1 cellular context compared by ENCODE assay signal in the genomic region with DNA sequence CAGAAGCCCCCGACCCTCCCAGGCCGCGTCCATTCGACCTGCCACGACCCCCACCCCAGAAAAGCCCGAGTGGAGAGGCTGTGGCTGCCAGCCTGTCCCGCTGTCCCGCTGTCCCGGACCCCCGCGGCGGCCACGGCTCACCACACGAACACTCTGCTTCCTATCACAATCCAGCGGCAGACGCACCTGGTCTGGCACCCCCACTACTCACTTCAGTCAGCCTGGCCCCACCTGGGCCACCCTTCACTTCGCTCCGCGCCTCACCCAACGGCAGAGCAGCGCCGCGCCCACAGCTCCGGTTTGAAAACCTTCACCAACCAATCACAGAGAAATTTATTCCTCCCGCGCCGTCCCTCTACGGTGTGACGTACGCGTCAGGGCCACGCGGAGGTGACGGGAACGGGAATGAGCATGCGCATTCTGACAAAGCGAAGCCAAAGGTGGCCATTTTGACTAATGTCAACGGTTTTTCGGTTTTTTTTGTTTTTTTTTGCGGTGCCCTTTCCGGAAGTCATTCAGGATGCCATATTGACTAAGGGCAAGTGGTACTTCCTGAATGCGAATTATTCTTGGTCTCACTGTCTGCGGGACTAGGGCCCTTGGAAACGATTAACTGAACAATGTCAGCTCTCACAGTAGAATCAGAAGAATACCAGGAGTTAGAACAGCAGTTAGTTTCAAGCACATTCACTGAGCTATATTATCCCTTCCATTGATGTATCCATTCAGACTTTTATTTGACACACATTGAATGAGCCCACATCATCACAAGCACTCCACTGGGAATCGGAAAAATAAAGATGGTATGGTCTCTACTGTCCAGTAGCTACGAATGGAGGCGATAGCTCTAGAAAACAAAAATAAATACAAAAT.
A peak's percentile ranks its signal among the peaks of the same experiment; 100 is the strongest.
TF ChIP-seq lines count a peak whose summit lies in the region.

A gene with protein sequence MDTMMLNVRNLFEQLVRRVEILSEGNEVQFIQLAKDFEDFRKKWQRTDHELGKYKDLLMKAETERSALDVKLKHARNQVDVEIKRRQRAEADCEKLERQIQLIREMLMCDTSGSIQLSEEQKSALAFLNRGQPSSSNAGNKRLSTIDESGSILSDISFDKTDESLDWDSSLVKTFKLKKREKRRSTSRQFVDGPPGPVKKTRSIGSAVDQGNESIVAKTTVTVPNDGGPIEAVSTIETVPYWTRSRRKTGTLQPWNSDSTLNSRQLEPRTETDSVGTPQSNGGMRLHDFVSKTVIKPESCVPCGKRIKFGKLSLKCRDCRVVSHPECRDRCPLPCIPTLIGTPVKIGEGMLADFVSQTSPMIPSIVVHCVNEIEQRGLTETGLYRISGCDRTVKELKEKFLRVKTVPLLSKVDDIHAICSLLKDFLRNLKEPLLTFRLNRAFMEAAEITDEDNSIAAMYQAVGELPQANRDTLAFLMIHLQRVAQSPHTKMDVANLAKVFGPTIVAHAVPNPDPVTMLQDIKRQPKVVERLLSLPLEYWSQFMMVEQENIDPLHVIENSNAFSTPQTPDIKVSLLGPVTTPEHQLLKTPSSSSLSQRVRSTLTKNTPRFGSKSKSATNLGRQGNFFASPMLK (minus strand): TSS at position 308 of the 873 bp plus-strand sequence. CDS start 8,779 bp downstream, outside the sequence.

TF ChIP-seq in GM12878, 131 proteins besides CTCF, POLR2A, EP300 and RAD21 (continued from another document and continues in another):
- TF ChIP-seq ETV6 (conservative IDR thresholded peaks at IDR 0.05 in 1 of 2, IDR thresholded peaks at IDR 0.05 in 1 of 2; ENCODE audit: borderline replicate concordance in 1 of 2, low read depth in 1 of 2) (no peak), KLF5 (IDR thresholded peaks at IDR 0.05; ENCODE audit: partially characterized antibody) (peak; percentile 22), DPF2 (IDR thresholded peaks at IDR 0.05) (no peak), MEF2A (IDR thresholded peaks at IDR 0.05; ENCODE audit: insufficient read depth, low read depth, low read length) (no peak), SP1 (IDR thresholded peaks at IDR 0.05; ENCODE audit: low read depth, low read length) (peak; percentile 42), FOXM1 (IDR thresholded peaks at IDR 0.05; ENCODE audit: low read depth, low read length) (peak; percentile 89), PAX5 (IDR thresholded peaks at IDR 0.05; ENCODE audit: borderline replicate concordance, low read depth, low read length) (no peak), JUNB (IDR thresholded peaks at IDR 0.05) (no peak), NRF1 (conservative IDR thresholded peaks at IDR 0.05; ENCODE audit: low read depth, low read length) (peak; percentile 41), RBBP5 (conservative IDR thresholded peaks at IDR 0.05) (no peak), RCOR1 (conservative IDR thresholded peaks at IDR 0.05; ENCODE audit: low read depth, low read length) (0 out of 2 replicates have a peak, but pooled peaks have one; percentile 69), GATAD2B (conservative IDR thresholded peaks at IDR 0.05; ENCODE audit: low read depth) (no peak; the same call in 1 of the 2 replicates), JUND (IDR thresholded peaks at IDR 0.05; ENCODE audit: low read depth, low read length) (no peak), SUPT20H (IDR thresholded peaks at IDR 0.05; ENCODE audit: borderline replicate concordance, control insufficient read depth, low read depth, low read length) (no peak), NBN (IDR thresholded peaks at IDR 0.05) (peak; percentile 88), ZNF217 (IDR thresholded peaks at IDR 0.05) (no peak), NR2C1 (IDR thresholded peaks at IDR 0.05) (peak; percentile 86), ZZZ3 (IDR thresholded peaks at IDR 0.05; ENCODE audit: control insufficient read depth, insufficient read length, low read depth) (no peak), SRF (IDR thresholded peaks at IDR 0.05; ENCODE audit: low read depth in 2 of 2, low read length in 2 of 2) (no peak), ZNF24 (IDR thresholded peaks at IDR 0.05) (no peak), HDAC2 (IDR thresholded peaks at IDR 0.05) (no peak), YY1 (IDR thresholded peaks at IDR 0.05; ENCODE audit: low read depth, low read length) (peak; percentile 100), SMC3 (IDR thresholded peaks at IDR 0.05; ENCODE audit: borderline replicate concordance, low read length) (no peak), BMI1 (IDR thresholded peaks at IDR 0.05; ENCODE audit: borderline replicate concordance) (no peak), NFYA (IDR thresholded peaks at IDR 0.05; ENCODE audit: borderline replicate concordance, low read depth, low read length) (no peak), EGR1 (IDR thresholded peaks at IDR 0.05; ENCODE audit: borderline replicate concordance in 1 of 2, low read depth in 2 of 2, low read length in 2 of 2) (no peak), CHD2 (IDR thresholded peaks at IDR 0.05; ENCODE audit: borderline replicate concordance, low read depth, low read length) (peak; percentile 95), PML (IDR thresholded peaks at IDR 0.05; ENCODE audit: low read length) (peak; percentile 69; the same call in 1 of the 2 replicates), POU2F2 (IDR thresholded peaks at IDR 0.05; ENCODE audit: borderline replicate concordance, low read depth, low read length) (peak; percentile 55; the same call in 1 of the 3 replicates), IKZF1 (conservative IDR thresholded peaks at IDR 0.05) (peak; percentile 87), SIX5 (IDR thresholded peaks at IDR 0.05; ENCODE audit: low read depth, low read length, severe bottlenecking) (peak; percentile 89)
- TF ChIP-seq, protein P1, sequence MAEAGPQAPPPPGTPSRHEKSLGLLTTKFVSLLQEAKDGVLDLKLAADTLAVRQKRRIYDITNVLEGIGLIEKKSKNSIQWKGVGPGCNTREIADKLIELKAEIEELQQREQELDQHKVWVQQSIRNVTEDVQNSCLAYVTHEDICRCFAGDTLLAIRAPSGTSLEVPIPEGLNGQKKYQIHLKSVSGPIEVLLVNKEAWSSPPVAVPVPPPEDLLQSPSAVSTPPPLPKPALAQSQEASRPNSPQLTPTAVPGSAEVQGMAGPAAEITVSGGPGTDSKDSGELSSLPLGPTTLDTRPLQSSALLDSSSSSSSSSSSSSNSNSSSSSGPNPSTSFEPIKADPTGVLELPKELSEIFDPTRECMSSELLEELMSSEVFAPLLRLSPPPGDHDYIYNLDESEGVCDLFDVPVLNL (IDR thresholded peaks at IDR 0.05; ENCODE audit: low read depth, low read length), result peak; percentile 96
- TF ChIP-seq, protein P2, sequence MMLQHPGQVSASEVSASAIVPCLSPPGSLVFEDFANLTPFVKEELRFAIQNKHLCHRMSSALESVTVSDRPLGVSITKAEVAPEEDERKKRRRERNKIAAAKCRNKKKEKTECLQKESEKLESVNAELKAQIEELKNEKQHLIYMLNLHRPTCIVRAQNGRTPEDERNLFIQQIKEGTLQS (IDR thresholded peaks at IDR 0.05; ENCODE audit: borderline replicate concordance, extremely low read depth, low read depth, low read length), result no peak
- TF ChIP-seq, protein P3, sequence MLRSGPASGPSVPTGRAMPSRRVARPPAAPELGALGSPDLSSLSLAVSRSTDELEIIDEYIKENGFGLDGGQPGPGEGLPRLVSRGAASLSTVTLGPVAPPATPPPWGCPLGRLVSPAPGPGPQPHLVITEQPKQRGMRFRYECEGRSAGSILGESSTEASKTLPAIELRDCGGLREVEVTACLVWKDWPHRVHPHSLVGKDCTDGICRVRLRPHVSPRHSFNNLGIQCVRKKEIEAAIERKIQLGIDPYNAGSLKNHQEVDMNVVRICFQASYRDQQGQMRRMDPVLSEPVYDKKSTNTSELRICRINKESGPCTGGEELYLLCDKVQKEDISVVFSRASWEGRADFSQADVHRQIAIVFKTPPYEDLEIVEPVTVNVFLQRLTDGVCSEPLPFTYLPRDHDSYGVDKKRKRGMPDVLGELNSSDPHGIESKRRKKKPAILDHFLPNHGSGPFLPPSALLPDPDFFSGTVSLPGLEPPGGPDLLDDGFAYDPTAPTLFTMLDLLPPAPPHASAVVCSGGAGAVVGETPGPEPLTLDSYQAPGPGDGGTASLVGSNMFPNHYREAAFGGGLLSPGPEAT (IDR thresholded peaks at IDR 0.05; ENCODE audit: low read depth), result no peak
- TF ChIP-seq, protein P4, sequence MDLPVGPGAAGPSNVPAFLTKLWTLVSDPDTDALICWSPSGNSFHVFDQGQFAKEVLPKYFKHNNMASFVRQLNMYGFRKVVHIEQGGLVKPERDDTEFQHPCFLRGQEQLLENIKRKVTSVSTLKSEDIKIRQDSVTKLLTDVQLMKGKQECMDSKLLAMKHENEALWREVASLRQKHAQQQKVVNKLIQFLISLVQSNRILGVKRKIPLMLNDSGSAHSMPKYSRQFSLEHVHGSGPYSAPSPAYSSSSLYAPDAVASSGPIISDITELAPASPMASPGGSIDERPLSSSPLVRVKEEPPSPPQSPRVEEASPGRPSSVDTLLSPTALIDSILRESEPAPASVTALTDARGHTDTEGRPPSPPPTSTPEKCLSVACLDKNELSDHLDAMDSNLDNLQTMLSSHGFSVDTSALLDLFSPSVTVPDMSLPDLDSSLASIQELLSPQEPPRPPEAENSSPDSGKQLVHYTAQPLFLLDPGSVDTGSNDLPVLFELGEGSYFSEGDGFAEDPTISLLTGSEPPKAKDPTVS (IDR thresholded peaks at IDR 0.05; ENCODE audit: low read depth, low read length), result peak; percentile 47; the same call in 1 of the 2 replicates
- TF ChIP-seq, protein P5, sequence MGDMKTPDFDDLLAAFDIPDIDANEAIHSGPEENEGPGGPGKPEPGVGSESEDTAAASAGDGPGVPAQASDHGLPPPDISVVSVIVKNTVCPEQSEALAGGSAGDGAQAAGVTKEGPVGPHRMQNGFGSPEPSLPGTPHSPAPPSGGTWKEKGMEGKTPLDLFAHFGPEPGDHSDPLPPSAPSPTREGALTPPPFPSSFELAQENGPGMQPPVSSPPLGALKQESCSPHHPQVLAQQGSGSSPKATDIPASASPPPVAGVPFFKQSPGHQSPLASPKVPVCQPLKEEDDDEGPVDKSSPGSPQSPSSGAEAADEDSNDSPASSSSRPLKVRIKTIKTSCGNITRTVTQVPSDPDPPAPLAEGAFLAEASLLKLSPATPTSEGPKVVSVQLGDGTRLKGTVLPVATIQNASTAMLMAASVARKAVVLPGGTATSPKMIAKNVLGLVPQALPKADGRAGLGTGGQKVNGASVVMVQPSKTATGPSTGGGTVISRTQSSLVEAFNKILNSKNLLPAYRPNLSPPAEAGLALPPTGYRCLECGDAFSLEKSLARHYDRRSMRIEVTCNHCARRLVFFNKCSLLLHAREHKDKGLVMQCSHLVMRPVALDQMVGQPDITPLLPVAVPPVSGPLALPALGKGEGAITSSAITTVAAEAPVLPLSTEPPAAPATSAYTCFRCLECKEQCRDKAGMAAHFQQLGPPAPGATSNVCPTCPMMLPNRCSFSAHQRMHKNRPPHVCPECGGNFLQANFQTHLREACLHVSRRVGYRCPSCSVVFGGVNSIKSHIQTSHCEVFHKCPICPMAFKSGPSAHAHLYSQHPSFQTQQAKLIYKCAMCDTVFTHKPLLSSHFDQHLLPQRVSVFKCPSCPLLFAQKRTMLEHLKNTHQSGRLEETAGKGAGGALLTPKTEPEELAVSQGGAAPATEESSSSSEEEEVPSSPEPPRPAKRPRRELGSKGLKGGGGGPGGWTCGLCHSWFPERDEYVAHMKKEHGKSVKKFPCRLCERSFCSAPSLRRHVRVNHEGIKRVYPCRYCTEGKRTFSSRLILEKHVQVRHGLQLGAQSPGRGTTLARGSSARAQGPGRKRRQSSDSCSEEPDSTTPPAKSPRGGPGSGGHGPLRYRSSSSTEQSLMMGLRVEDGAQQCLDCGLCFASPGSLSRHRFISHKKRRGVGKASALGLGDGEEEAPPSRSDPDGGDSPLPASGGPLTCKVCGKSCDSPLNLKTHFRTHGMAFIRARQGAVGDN (IDR thresholded peaks at IDR 0.05), result no peak
- TF ChIP-seq, protein P6, sequence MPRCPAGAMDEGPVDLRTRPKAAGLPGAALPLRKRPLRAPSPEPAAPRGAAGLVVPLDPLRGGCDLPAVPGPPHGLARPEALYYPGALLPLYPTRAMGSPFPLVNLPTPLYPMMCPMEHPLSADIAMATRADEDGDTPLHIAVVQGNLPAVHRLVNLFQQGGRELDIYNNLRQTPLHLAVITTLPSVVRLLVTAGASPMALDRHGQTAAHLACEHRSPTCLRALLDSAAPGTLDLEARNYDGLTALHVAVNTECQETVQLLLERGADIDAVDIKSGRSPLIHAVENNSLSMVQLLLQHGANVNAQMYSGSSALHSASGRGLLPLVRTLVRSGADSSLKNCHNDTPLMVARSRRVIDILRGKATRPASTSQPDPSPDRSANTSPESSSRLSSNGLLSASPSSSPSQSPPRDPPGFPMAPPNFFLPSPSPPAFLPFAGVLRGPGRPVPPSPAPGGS (IDR thresholded peaks at IDR 0.05; ENCODE audit: borderline replicate concordance, insufficient read depth, low read depth, low read length, poor library complexity, severe bottlenecking), result no peak
- TF ChIP-seq, protein P7, sequence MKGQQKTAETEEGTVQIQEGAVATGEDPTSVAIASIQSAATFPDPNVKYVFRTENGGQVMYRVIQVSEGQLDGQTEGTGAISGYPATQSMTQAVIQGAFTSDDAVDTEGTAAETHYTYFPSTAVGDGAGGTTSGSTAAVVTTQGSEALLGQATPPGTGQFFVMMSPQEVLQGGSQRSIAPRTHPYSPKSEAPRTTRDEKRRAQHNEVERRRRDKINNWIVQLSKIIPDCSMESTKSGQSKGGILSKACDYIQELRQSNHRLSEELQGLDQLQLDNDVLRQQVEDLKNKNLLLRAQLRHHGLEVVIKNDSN (IDR thresholded peaks at IDR 0.05; ENCODE audit: borderline replicate concordance, extremely low read length, insufficient read depth, low read depth, low read length), result peak; percentile 71
- TF ChIP-seq, protein P8, sequence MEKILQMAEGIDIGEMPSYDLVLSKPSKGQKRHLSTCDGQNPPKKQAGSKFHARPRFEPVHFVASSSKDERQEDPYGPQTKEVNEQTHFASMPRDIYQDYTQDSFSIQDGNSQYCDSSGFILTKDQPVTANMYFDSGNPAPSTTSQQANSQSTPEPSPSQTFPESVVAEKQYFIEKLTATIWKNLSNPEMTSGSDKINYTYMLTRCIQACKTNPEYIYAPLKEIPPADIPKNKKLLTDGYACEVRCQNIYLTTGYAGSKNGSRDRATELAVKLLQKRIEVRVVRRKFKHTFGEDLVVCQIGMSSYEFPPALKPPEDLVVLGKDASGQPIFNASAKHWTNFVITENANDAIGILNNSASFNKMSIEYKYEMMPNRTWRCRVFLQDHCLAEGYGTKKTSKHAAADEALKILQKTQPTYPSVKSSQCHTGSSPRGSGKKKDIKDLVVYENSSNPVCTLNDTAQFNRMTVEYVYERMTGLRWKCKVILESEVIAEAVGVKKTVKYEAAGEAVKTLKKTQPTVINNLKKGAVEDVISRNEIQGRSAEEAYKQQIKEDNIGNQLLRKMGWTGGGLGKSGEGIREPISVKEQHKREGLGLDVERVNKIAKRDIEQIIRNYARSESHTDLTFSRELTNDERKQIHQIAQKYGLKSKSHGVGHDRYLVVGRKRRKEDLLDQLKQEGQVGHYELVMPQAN (conservative IDR thresholded peaks at IDR 0.05), result peak; percentile 96
